In the genomic region with DNA sequence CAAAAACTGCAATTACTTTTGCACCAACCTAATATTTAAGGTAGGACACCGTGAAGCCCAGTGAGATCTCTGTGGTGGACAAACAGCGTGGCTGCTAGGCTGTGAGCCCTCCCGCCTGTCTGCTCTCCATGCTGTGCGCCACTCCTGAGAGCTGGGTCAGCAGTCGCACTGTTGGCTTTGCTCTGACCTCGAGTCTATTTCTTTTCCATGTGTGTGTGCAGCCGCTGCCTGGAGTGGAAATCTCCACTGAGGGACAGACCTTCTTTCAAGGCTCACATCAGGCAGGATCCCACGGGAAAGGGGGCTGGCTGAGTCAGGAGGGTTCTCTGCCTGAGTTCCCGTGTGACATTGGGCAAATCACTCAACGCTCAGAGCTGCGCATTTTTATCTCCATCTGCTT, we compare ENCODE assay signal across 20 cellular contexts. TPM values are rescaled to one million over a fixed set of nuclear protein-coding genes. Genes with fewer than 3 reads are reported as not detected.
DNase-seq lines count a peak whose midpoint lies in the region; ATAC-seq and TF ChIP-seq lines count a peak whose summit lies in the region.
"Had no signal": no experiment of that assay in that cellular context is flagged by ENCODE, and none has a peak within 500 bp of the region (broad histone marks: within the 10 kb centered on the region; RNA-seq: fewer than 3 reads in every experiment).

No MANE protein-coding gene starts in this region.

- H3K4me3 ChIP-seq in Panc1 (ENCODE audit: low read depth in 2 of 2, low read length in 2 of 2) = no peak overlapping the region
- no peak overlapping the region for H3K4me3 ChIP-seq in heart left ventricle
- H3K4me3 ChIP-seq in right lobe of liver = no peak overlapping the region
- H3K4me3 ChIP-seq: upper lobe of right lung had no signal

- H3K27ac Mint-ChIP-seq in type B pancreatic cell = peak overlapping the region; percentile 96
- H3K27ac Mint-ChIP-seq: activated CD4-positive, alpha-beta T cell treated with anti-CD3 and anti-CD28 coated beads, Interleukin-2, amount 10 ng/mL, durations not matched to agents 7 days and 5 days; activated naive CD8-positive, alpha-beta T cell treated with anti-CD3 and anti-CD28 coated beads, Interleukin-2, amount 50 U/mL, for 24 hours; CD4-positive, CD25-positive, alpha-beta regulatory T cell had no signal

- in situ Hi-C loops in Panc1 (cut with HindIII; ENCODE audit: low pct_unique_long_range_greater_than_20kb, low sequenced_read_pairs) = no loop called here

- H3K9me3 Mint-ChIP-seq in type B pancreatic cell = no peaks in the 10 kb centered on the region
- H3K9me3 Mint-ChIP-seq: activated CD4-positive, alpha-beta T cell treated with anti-CD3 and anti-CD28 coated beads, Interleukin-2, amount 10 ng/mL, durations not matched to agents 7 days and 5 days; activated naive CD8-positive, alpha-beta T cell treated with anti-CD3 and anti-CD28 coated beads, Interleukin-2, amount 50 U/mL, for 24 hours; activated T-cell treated with anti-CD3 and anti-CD28 coated beads, Interleukin-2, amount 50 U/mL, for 4 hours; CD4-positive, CD25-positive, alpha-beta regulatory T cell had no signal

- no peaks in the 10 kb centered on the region for H3K36me3 ChIP-seq in Panc1 (ENCODE audit: control insufficient read depth, insufficient read depth, low read length)
- H3K36me3 ChIP-seq in heart left ventricle = no peaks in the 10 kb centered on the region
- H3K36me3 ChIP-seq in right lobe of liver = no peaks in the 10 kb centered on the region
- H3K36me3 ChIP-seq: upper lobe of right lung had no signal

- peaks cover 44% of the 10 kb centered on the region for H3K4me1 Mint-ChIP-seq in type B pancreatic cell (ENCODE audit: unreplicated experiment)
- H3K4me1 Mint-ChIP-seq: activated CD4-positive, alpha-beta T cell treated with anti-CD3 and anti-CD28 coated beads, Interleukin-2, amount 10 ng/mL, durations not matched to agents 7 days and 5 days; activated naive CD8-positive, alpha-beta T cell treated with anti-CD3 and anti-CD28 coated beads, Interleukin-2, amount 50 U/mL, for 24 hours; CD4-positive, CD25-positive, alpha-beta regulatory T cell; naive B cell had no signal

- TF ChIP-seq POLR2A in heart left ventricle (IDR thresholded peaks at IDR 0.05) = no peak
- TF ChIP-seq POLR2A in right lobe of liver (IDR thresholded peaks at IDR 0.05) = no peak

- peaks cover 2% of the 10 kb centered on the region for H3K27me3 Mint-ChIP-seq in type B pancreatic cell
- H3K27me3 Mint-ChIP-seq: activated CD4-positive, alpha-beta T cell treated with anti-CD3 and anti-CD28 coated beads, Interleukin-2, amount 10 ng/mL, durations not matched to agents 7 days and 5 days had no signal

- ATAC-seq in Panc1 = no peak
- ATAC-seq in heart left ventricle = peak in 3 of 4 donors; percentile 13 to 37 (median 13)
- peak in 1 of 4 donors; percentile 5 for ATAC-seq in right lobe of liver
- no peak for ATAC-seq in GM18907 (IDR thresholded peaks at IDR 0.05; ENCODE audit: unreplicated experiment)
- ATAC-seq: activated naive CD8-positive, alpha-beta T cell treated with anti-CD3 and anti-CD28 coated beads, Interleukin-2, amount 50 U/mL, for 24 hours; activated T-cell treated with anti-CD3 and anti-CD28 coated beads, Interleukin-2, amount 50 U/mL, for 4 hours had no signal

- H3K9me3 ChIP-seq in Panc1 (ENCODE audit: control insufficient read depth, insufficient read depth, low read depth, low read length) = no peaks in the 10 kb centered on the region
- H3K9me3 ChIP-seq in heart left ventricle = no peaks in the 10 kb centered on the region
- H3K9me3 ChIP-seq in right lobe of liver = no peaks in the 10 kb centered on the region
- H3K9me3 ChIP-seq: upper lobe of right lung had no signal

- TF ChIP-seq CTCF in Panc1 (IDR thresholded peaks at IDR 0.05) (no peak), heart left ventricle (IDR thresholded peaks at IDR 0.05) (no peak), right lobe of liver (IDR thresholded peaks at IDR 0.05) (no peak), type B pancreatic cell (conservative IDR thresholded peaks at IDR 0.05) (no peak)

- no peaks in the 10 kb centered on the region for H3K36me3 Mint-ChIP-seq in type B pancreatic cell
- H3K36me3 Mint-ChIP-seq: CD4-positive, CD25-positive, alpha-beta regulatory T cell; naive B cell had no signal

- H3K27ac ChIP-seq in Panc1 (ENCODE audit: low read length) = peak overlapping the region; percentile 96
- peak overlapping the region in 9 of 12 donors; percentile 39 to 87 (median 73) for H3K27ac ChIP-seq in heart left ventricle
- H3K27ac ChIP-seq in right lobe of liver = peak overlapping the region in 2 of 3 donors; percentile 92

- WGBS in heart left ventricle, 4 donors = 65 to 74% (median 73%) methylated on average over 11 of the region's 11 CpGs
- 49% methylated on average over 4 of the region's 11 CpGs for WGBS in right lobe of liver (ENCODE audit: insufficient coverage, low coverage, low lambda C conversion rate, missing lambda C conversion rate)

- intact Hi-C loops in Panc1 (cut with micrococcal nuclease; ENCODE audit: unreplicated experiment) (loop anchor here (5.0 kb wide), 1 partner anchor 123 kb away; no protein-coding TSS in a partner anchor), heart left ventricle (cut with DNase I) (loop anchor here in 3 of 10 donors (5.0 to 10.0 kb wide), 4 partner anchors 48 to 83 kb away; no protein-coding TSS in a partner anchor), right lobe of liver (cut with DNase I) (loop anchor here in 1 of 2 donors (10.0 kb wide), 1 partner anchor 81 kb away; no protein-coding TSS in a partner anchor)

- H3K4me1 ChIP-seq in Panc1 (ENCODE audit: control insufficient read depth, insufficient read depth, low read length) = peaks cover 74% of the 10 kb centered on the region
- H3K4me1 ChIP-seq in heart left ventricle = peaks cover 5 to 46% (median 30%) of the 10 kb centered on the region in 12 donors
- H3K4me1 ChIP-seq in right lobe of liver = peaks cover 0 to 52% (median 21%) of the 10 kb centered on the region in 4 donors

- no TSS peak for BruUV-seq in Panc1 (replicated peaks; lab: Mats Ljungman, UMichigan)

- H3K4me3 Mint-ChIP-seq in type B pancreatic cell = no peak overlapping the region
- H3K4me3 Mint-ChIP-seq: activated CD4-positive, alpha-beta T cell treated with anti-CD3 and anti-CD28 coated beads, Interleukin-2, amount 10 ng/mL, durations not matched to agents 7 days and 5 days; activated naive CD8-positive, alpha-beta T cell treated with anti-CD3 and anti-CD28 coated beads, Interleukin-2, amount 50 U/mL, for 24 hours; activated T-cell treated with anti-CD3 and anti-CD28 coated beads, Interleukin-2, amount 50 U/mL, for 4 hours; CD4-positive, CD25-positive, alpha-beta regulatory T cell; naive B cell had no signal

- CTCF ChIA-PET in Panc1 (lab: Charles Lee) = interaction anchor here (2.1 kb wide), 1 partner anchor 65 kb away, joined by 4 read pairs; no protein-coding TSS in a partner anchor

- POLR2A ChIA-PET in Panc1 (lab: Charles Lee) = no interaction called here

- H3K27me3 ChIP-seq in Panc1 (ENCODE audit: control insufficient read depth, insufficient read depth, low read length) (no peaks in the 10 kb centered on the region), heart left ventricle (no peaks in the 10 kb centered on the region), right lobe of liver (no peaks in the 10 kb centered on the region)
- H3K27me3 ChIP-seq: upper lobe of right lung had no signal

- DNase-seq in Panc1 (ENCODE audit: low read depth, low spot score) = no peak
- peak; percentile 58 to 81 (median 76) for DNase-seq in heart left ventricle
- DNase-seq in right lobe of liver = no peak
- no peak for DNase-seq in type B pancreatic cell (ENCODE audit: extremely low spot score, unreplicated experiment)
- no peak for DNase-seq in GM03348 (ENCODE audit: low spot score)
- no peak for DNase-seq in stimulated activated naive CD4-positive, alpha-beta T cell treated with Interleukin-2 at 50 U/mL for 16 hours (lab: John Stamatoyannopoulos, UW)
- DNase-seq: activated CD4-positive, alpha-beta T cell treated with anti-CD3 and anti-CD28 coated beads, Interleukin-2, amount 10 ng/mL, durations not matched to agents 7 days and 5 days; activated gamma-delta T cell treated with Interleukin-2 at 50 U/mL for 16 hours; activated naive CD8-positive, alpha-beta T cell treated with anti-CD3 and anti-CD28 coated beads, Interleukin-2, amount 50 U/mL, for 24 hours; activated T-cell treated with anti-CD3 and anti-CD28 coated beads, Interleukin-2, amount 50 U/mL, for 4 hours; CD4-positive, CD25-positive, alpha-beta regulatory T cell; EL; naive B cell; NCI-H1105 treated with DMSO at 0.1 percent for 48 hours; NCI-H1930; NK-92 treated with Interleukin-12 subunit alpha and Interleukin-12 subunit beta, amount 100 ng/mL, for 24 hours; SW 1271; T1000; upper lobe of right lung had no signal

RNA-seq across cellular contexts. Expression of gene RIPOR3, which starts 27.1 kb away (rescaled TPM):
- total RNA-seq in Panc1 (2021; ENCODE audit: unreplicated experiment) (92.5 TPM), heart left ventricle (10 to 100 TPM in 2 of 9 donors, 1 to 10 TPM in 7; 2.4 to 10.4 (median 4.9) TPM), right lobe of liver (10 to 100 TPM in 2 of 6 experiments, 1 to 10 TPM in 4; 4.8 to 13.8 (median 8.9) TPM), type B pancreatic cell (ENCODE audit: low replicate concordance) (1.9 and 5.1 TPM in 2 replicates)
- polyA plus RNA-seq in Panc1 (2012; ENCODE audit: insufficient read length) = 97.9 TPM
- polyA plus RNA-seq in heart left ventricle = 10 to 100 TPM in 1 of 2 donors, 1 to 10 TPM in 1; 3.0 to 20.7 TPM
- total RNA-seq: activated CD4-positive, alpha-beta T cell treated with anti-CD3 and anti-CD28 coated beads, Interleukin-2, amount 10 ng/mL, durations not matched to agents 7 days and 5 days had no signal

Comparison
In these comparisons a context has a peak if more than half of its experiments do, and no peak if none do; other contexts are left out.
1. ATAC-seq: peak in heart left ventricle (3 of 4); none in Panc1 (single experiment) and GM18907 (single experiment).
2. DNase-seq: peak in heart left ventricle (5 of 5); none in Panc1 (single experiment), right lobe of liver (0 of 3), type B pancreatic cell (single experiment), GM03348 (single experiment) and stimulated activated naive CD4-positive, alpha-beta T cell treated with Interleukin-2 at 50 U/mL for 16 hours (single experiment).
3. Peak in every context shown above with its lines, with median percentiles within 50 percentile points of each other: H3K27ac ChIP-seq.